Comparison of ENCODE assay signal across 19 cellular contexts in the genomic region with DNA sequence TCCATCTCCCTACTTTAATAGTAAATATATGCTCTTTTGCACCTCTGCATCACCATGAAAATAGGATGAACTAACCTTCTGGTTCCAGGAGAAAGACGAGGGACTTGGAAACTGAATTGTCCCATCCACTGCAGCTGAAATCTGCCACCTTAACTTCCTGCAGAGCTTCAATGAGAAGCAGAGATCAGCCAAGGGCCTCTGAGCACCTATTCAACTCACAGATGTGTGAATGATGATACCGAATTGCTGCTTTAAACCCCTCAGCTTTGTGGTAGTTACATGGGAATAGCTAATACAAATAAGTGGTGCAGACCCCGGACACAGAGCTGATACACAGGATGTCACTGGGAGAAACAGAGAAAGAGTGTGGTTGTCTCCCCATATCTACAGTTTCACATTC.
"Had no signal": no experiment of that assay in that cellular context is flagged by ENCODE, and none has a peak within 500 bp of the region (broad histone marks: within the 10 kb centered on the region; RNA-seq: fewer than 3 reads in every experiment).

No MANE protein-coding gene starts in this region.

- H3K4me3 ChIP-seq: SJCRH30 had no signal

- H3K4me1 ChIP-seq: SJCRH30 had no signal

- H3K27ac ChIP-seq: SJCRH30 had no signal

- H3K9me3 ChIP-seq: SJCRH30 had no signal

- DNase-seq: KBM-7, MV-4-11, NCI-H1048, NCI-H1105, NCI-H1417, NCI-H1436 treated with DMSO at 0.1 percent for 48 hours, NCI-H1694, NCI-H187 treated with DMSO at 0.1 percent for 48 hours, NCI-H2029 treated with DMSO at 0.1 percent for 48 hours, NCI-H2171 treated with DMSO at 0.1 percent for 48 hours, NCI-H2227 treated with DMSO at 0.1 percent for 48 hours, NCI-H524, NCI-H526 treated with DMSO at 0.1 percent for 48 hours, NCI-H748 treated with DMSO at 0.1 percent for 48 hours, SHP77 treated with DMSO at 0.1 percent for 48 hours, SJCRH30 had no signal

- H3K36me3 ChIP-seq: SJCRH30 had no signal

- ATAC-seq: Panc1, Right ventricle myocardium inferior, SK-N-SH treated with all-trans-retinoic acid at 6 μM for 48 hours had no signal
